ENCODE assay signal across 18 cellular contexts in the genomic region with DNA sequence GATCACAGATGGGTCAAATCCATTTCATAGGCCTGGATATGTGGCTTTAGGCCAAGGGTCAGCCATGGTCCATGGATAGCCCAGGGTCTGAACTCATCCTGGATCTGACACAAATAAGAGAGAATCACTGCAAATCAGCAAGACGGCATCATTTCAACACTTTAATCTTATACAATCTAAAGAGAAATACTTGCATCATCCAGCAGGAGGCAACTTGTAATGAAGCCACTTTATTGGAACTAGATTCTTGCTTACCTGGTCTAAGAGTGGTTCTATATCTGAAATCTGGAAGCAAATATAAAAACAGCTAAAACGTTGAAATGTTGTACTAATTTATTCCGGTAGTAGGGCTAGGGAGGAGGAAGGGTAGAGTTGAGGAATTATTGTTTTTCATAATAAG.
DNase-seq lines count a peak whose midpoint lies in the region; ATAC-seq and TF ChIP-seq lines count a peak whose summit lies in the region.
"Had no signal": no experiment of that assay in that cellular context is flagged by ENCODE, and none has a peak within 500 bp of the region (broad histone marks: within the 10 kb centered on the region; RNA-seq: fewer than 3 reads in every experiment).

No MANE protein-coding gene starts in this region.

- H3F3A ChIP-seq in neural progenitor cell (ENCODE audit: low read depth): peaks cover 8% of the 10 kb centered on the region

- H3K36me3 Mint-ChIP-seq in endodermal cell (ENCODE audit: low read depth) (peaks cover 15% of the 10 kb centered on the region), neural progenitor cell (no peaks in the 10 kb centered on the region)
- H3K36me3 Mint-ChIP-seq: CD8-positive, alpha-beta memory T cell had no signal

- WGBS in endodermal cell (ENCODE audit: insufficient coverage in 1 of 2, insufficient read length in 1 of 2), 2 experiments: 83 to 92% methylated on average over 1 to 3 of the region's 3 CpGs

- H2AFZ ChIP-seq in neural progenitor cell (replicated peaks) (no peak overlapping the region), OCI-LY7 (ENCODE audit: low read length) (no peak overlapping the region)

- H3K27me3 ChIP-seq in endodermal cell (ENCODE audit: control insufficient read depth, insufficient read depth, low read length, poor library complexity, severe bottlenecking): no peaks in the 10 kb centered on the region
- no peaks in the 10 kb centered on the region for H3K27me3 ChIP-seq in neural progenitor cell

- no peaks in the 10 kb centered on the region for H3K9me2 ChIP-seq in OCI-LY7 (ENCODE audit: insufficient read depth, low read length)

- H3K4me2 ChIP-seq in neural progenitor cell: no peak overlapping the region
- H3K4me2 ChIP-seq in OCI-LY7 (ENCODE audit: low read length): no peak overlapping the region

- intact Hi-C loops in OCI-LY7 (cut with micrococcal nuclease; ENCODE audit: unreplicated experiment): no loop called here

- TF ChIP-seq CTCF in endodermal cell (conservative IDR thresholded peaks at IDR 0.05) (peak; percentile 53), neural progenitor cell (IDR thresholded peaks at IDR 0.05) (peak; percentile 14), OCI-LY7 (conservative IDR thresholded peaks at IDR 0.05; ENCODE audit: low read length) (no peak)

- H3K4me1 ChIP-seq in endodermal cell (ENCODE audit: control insufficient read depth, insufficient read depth, low read length) (no peaks in the 10 kb centered on the region), neural progenitor cell (no peaks in the 10 kb centered on the region), OCI-LY7 (ENCODE audit: insufficient read depth, low read length, poor library complexity, severe bottlenecking) (no peaks in the 10 kb centered on the region)

- no peak overlapping the region for H3K4me3 ChIP-seq in endodermal cell (ENCODE audit: low read length)
- H3K4me3 ChIP-seq in neural progenitor cell: no peak overlapping the region
- H3K4me3 ChIP-seq in OCI-LY7 (ENCODE audit: low read depth, low read length, poor library complexity, severe bottlenecking): no peak overlapping the region

- H3K4me1 Mint-ChIP-seq in endodermal cell: peaks cover 2% of the 10 kb centered on the region
- no peaks in the 10 kb centered on the region for H3K4me1 Mint-ChIP-seq in neural progenitor cell
- H3K4me1 Mint-ChIP-seq: CD8-positive, alpha-beta memory T cell had no signal

- POLR2A ChIA-PET in OCI-LY7 (lab: Charles Lee): no interaction called here

- CTCF ChIA-PET in OCI-LY7 (lab: Charles Lee; ENCODE audit: unreplicated experiment): no interaction called here

- DNase-seq in DMS 273 (lab: John Stamatoyannopoulos, UW; ENCODE audit: unreplicated experiment) (peak; percentile 0), DMS 273 treated with DMSO at 0.1 percent for 48 hours (lab: John Stamatoyannopoulos, UW) (no peak), NAMALWA (ENCODE audit: low spot score) (peak; percentile 6), endodermal cell (no peak), neural progenitor cell (ENCODE audit: low spot score) (no peak), DMS79 treated with DMSO at 0.1 percent for 48 hours (lab: John Stamatoyannopoulos, UW) (no peak), OCI-LY7 (ENCODE audit: low spot score) (no peak)
- DNase-seq: CD8-positive, alpha-beta memory T cell; EL; GOT3; KG1; NCI-H1092; NCI-H2081 treated with DMSO at 0.1 percent for 48 hours; NCI-H2227 treated with DMSO at 0.1 percent for 48 hours; NCI-H524 treated with DMSO at 0.1 percent for 48 hours had no signal

- H4K20me1 ChIP-seq in neural progenitor cell (ENCODE audit: low read depth): no peaks in the 10 kb centered on the region
- H4K20me1 ChIP-seq in OCI-LY7 (ENCODE audit: insufficient read depth, low read length): no peaks in the 10 kb centered on the region

- H3K9me3 Mint-ChIP-seq in endodermal cell: peaks cover 19% of the 10 kb centered on the region
- no peaks in the 10 kb centered on the region for H3K9me3 Mint-ChIP-seq in neural progenitor cell

- BruUV-seq in OCI-LY7 (replicated peaks; lab: Mats Ljungman, UMichigan): no TSS peak

- no peak overlapping the region for H3K4me3 Mint-ChIP-seq in endodermal cell
- no peak overlapping the region for H3K4me3 Mint-ChIP-seq in neural progenitor cell
- H3K4me3 Mint-ChIP-seq: CD8-positive, alpha-beta memory T cell had no signal

- H3K9ac ChIP-seq in endodermal cell (ENCODE audit: extremely low read depth, low read length, poor library complexity, severe bottlenecking) (no peak overlapping the region), neural progenitor cell (no peak overlapping the region)

- no peak overlapping the region for H3K27ac Mint-ChIP-seq in endodermal cell
- H3K27ac Mint-ChIP-seq in neural progenitor cell: no peak overlapping the region
- H3K27ac Mint-ChIP-seq: CD8-positive, alpha-beta memory T cell had no signal

- no peaks in the 10 kb centered on the region for H3K27me3 Mint-ChIP-seq in endodermal cell (ENCODE audit: insufficient read depth)
- H3K27me3 Mint-ChIP-seq in neural progenitor cell (ENCODE audit: insufficient read depth, low read depth): no peaks in the 10 kb centered on the region
- H3K27me3 Mint-ChIP-seq: CD8-positive, alpha-beta memory T cell had no signal

- peaks cover 24% of the 10 kb centered on the region for H3K9me3 ChIP-seq in endodermal cell (ENCODE audit: control insufficient read depth, low read length)
- H3K9me3 ChIP-seq in neural progenitor cell (ENCODE audit: low read depth): no peaks in the 10 kb centered on the region
- no peaks in the 10 kb centered on the region for H3K9me3 ChIP-seq in OCI-LY7 (ENCODE audit: low read length)

- no peak for ATAC-seq in HG02870 (IDR thresholded peaks at IDR 0.05; ENCODE audit: unreplicated experiment)
- ATAC-seq: HepG2 had no signal

- H3K27ac ChIP-seq in endodermal cell (ENCODE audit: low read depth, low read length) (no peak overlapping the region), neural progenitor cell (no peak overlapping the region), OCI-LY7 (ENCODE audit: low read depth, low read length, poor library complexity, severe bottlenecking) (no peak overlapping the region)
- H3K27ac ChIP-seq: 22Rv1 had no signal

- H3K36me3 ChIP-seq in endodermal cell (ENCODE audit: control insufficient read depth, insufficient read depth, low read length): no peaks in the 10 kb centered on the region
- H3K36me3 ChIP-seq in neural progenitor cell: no peaks in the 10 kb centered on the region
- H3K36me3 ChIP-seq in OCI-LY7 (ENCODE audit: insufficient read depth, low read length): no peaks in the 10 kb centered on the region

- H3K79me2 ChIP-seq in neural progenitor cell (ENCODE audit: low read depth) (no peaks in the 10 kb centered on the region), OCI-LY7 (ENCODE audit: insufficient read depth, low read depth, low read length) (no peaks in the 10 kb centered on the region)

Comparison
In these comparisons a context has a peak if more than half of its experiments do, and no peak if none do; other contexts are left out.
1. DNase-seq: peak in DMS 273 (single experiment) and NAMALWA (single experiment); none in DMS 273 treated with DMSO at 0.1 percent for 48 hours (single experiment), endodermal cell (single experiment), neural progenitor cell (single experiment), DMS79 treated with DMSO at 0.1 percent for 48 hours (single experiment) and OCI-LY7 (single experiment).